ENCODE assay signal across 2 cellular contexts in the genomic region with DNA sequence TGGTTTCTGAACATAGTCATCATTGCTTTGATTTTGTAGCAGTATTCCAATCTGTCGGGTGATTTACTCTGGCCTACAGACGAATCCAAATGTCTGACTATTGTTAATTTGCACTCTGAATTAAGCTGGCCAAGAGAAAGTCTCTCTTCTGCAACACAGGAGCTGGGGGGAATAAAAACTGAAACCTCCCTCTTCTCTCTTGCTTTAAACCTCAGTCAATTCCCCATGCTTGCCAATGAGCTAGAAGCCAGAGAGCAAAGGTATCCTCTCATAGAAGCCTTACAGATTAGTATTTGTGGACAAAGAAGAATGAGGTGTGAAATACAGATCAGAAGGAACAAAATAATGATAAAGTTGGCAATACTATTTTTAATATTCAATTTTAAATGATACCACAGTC.
TF ChIP-seq lines count a peak whose summit lies in the region.

No MANE protein-coding gene starts in this region.

TF ChIP-seq in GM23338, 12 proteins besides CTCF, POLR2A, EP300 and RAD21 (continued from another document):
- TF ChIP-seq, protein P1, sequence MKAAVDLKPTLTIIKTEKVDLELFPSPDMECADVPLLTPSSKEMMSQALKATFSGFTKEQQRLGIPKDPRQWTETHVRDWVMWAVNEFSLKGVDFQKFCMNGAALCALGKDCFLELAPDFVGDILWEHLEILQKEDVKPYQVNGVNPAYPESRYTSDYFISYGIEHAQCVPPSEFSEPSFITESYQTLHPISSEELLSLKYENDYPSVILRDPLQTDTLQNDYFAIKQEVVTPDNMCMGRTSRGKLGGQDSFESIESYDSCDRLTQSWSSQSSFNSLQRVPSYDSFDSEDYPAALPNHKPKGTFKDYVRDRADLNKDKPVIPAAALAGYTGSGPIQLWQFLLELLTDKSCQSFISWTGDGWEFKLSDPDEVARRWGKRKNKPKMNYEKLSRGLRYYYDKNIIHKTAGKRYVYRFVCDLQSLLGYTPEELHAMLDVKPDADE (IDR thresholded peaks at IDR 0.05): no peak
- TF ChIP-seq EZH2phosphoT487 (IDR thresholded peaks at IDR 0.05; ENCODE audit: unreplicated experiment): no peak
- TF ChIP-seq ZNF331 (CRISPR knock-in tag; IDR thresholded peaks at IDR 0.05; ENCODE audit: low read depth): no peak
- no peak for TF ChIP-seq NANOG (IDR thresholded peaks at IDR 0.05; ENCODE audit: borderline replicate concordance)
- TF ChIP-seq POLR2AphosphoS5 (IDR thresholded peaks at IDR 0.05; ENCODE audit: low read depth): no peak
- no peak for TF ChIP-seq JUNB (IDR thresholded peaks at IDR 0.05; ENCODE audit: unreplicated experiment)
- TF ChIP-seq EZH2 (IDR thresholded peaks at IDR 0.05; ENCODE audit: low read depth, unreplicated experiment): no peak
- no peak for TF ChIP-seq ZNF114 (CRISPR knock-in tag; IDR thresholded peaks at IDR 0.05)
- TF ChIP-seq, protein P2, sequence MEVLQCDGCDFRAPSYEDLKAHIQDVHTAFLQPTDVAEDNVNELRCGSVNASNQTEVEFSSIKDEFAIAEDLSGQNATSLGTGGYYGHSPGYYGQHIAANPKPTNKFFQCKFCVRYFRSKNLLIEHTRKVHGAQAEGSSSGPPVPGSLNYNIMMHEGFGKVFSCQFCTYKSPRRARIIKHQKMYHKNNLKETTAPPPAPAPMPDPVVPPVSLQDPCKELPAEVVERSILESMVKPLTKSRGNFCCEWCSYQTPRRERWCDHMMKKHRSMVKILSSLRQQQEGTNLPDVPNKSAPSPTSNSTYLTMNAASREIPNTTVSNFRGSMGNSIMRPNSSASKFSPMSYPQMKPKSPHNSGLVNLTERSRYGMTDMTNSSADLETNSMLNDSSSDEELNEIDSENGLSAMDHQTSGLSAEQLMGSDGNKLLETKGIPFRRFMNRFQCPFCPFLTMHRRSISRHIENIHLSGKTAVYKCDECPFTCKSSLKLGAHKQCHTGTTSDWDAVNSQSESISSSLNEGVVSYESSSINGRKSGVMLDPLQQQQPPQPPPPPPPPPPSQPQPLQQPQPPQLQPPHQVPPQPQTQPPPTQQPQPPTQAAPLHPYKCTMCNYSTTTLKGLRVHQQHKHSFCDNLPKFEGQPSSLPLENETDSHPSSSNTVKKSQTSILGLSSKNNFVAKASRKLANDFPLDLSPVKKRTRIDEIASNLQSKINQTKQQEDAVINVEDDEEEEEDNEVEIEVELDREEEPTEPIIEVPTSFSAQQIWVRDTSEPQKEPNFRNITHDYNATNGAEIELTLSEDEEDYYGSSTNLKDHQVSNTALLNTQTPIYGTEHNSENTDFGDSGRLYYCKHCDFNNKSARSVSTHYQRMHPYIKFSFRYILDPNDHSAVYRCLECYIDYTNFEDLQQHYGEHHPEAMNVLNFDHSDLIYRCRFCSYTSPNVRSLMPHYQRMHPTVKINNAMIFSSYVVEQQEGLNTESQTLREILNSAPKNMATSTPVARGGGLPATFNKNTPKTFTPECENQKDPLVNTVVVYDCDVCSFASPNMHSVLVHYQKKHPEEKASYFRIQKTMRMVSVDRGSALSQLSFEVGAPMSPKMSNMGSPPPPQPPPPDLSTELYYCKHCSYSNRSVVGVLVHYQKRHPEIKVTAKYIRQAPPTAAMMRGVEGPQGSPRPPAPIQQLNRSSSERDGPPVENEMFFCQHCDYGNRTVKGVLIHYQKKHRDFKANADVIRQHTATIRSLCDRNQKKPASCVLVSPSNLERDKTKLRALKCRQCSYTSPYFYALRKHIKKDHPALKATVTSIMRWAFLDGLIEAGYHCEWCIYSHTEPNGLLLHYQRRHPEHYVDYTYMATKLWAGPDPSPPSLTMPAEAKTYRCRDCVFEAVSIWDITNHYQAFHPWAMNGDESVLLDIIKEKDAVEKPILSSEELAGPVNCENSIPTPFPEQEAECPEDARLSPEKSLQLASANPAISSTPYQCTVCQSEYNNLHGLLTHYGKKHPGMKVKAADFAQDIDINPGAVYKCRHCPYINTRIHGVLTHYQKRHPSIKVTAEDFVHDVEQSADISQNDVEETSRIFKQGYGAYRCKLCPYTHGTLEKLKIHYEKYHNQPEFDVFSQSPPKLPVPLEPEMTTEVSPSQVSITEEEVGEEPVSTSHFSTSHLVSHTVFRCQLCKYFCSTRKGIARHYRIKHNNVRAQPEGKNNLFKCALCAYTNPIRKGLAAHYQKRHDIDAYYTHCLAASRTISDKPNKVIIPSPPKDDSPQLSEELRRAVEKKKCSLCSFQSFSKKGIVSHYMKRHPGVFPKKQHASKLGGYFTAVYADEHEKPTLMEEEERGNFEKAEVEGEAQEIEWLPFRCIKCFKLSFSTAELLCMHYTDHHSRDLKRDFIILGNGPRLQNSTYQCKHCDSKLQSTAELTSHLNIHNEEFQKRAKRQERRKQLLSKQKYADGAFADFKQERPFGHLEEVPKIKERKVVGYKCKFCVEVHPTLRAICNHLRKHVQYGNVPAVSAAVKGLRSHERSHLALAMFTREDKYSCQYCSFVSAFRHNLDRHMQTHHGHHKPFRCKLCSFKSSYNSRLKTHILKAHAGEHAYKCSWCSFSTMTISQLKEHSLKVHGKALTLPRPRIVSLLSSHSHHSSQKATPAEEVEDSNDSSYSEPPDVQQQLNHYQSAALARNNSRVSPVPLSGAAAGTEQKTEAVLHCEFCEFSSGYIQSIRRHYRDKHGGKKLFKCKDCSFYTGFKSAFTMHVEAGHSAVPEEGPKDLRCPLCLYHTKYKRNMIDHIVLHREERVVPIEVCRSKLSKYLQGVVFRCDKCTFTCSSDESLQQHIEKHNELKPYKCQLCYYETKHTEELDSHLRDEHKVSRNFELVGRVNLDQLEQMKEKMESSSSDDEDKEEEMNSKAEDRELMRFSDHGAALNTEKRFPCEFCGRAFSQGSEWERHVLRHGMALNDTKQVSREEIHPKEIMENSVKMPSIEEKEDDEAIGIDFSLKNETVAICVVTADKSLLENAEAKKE (CRISPR knock-in tag; IDR thresholded peaks at IDR 0.05): no peak
- TF ChIP-seq STAT1 (IDR thresholded peaks at IDR 0.05; ENCODE audit: unreplicated experiment): no peak
TF ChIP-seq in GM23338: peak in this region for 0.

TF ChIP-seq in SK-N-SH treated with all-trans-retinoic acid at 6 μM for 48 hours, 23 proteins besides CTCF, POLR2A, EP300 and RAD21 (continued from another document):
- TF ChIP-seq, protein P3, sequence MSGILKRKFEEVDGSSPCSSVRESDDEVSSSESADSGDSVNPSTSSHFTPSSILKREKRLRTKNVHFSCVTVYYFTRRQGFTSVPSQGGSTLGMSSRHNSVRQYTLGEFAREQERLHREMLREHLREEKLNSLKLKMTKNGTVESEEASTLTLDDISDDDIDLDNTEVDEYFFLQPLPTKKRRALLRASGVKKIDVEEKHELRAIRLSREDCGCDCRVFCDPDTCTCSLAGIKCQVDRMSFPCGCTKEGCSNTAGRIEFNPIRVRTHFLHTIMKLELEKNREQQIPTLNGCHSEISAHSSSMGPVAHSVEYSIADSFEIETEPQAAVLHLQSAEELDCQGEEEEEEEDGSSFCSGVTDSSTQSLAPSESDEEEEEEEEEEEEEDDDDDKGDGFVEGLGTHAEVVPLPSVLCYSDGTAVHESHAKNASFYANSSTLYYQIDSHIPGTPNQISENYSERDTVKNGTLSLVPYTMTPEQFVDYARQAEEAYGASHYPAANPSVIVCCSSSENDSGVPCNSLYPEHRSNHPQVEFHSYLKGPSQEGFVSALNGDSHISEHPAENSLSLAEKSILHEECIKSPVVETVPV (CRISPR knock-in tag; IDR thresholded peaks at IDR 0.05): no peak
- TF ChIP-seq PPARA (CRISPR knock-in tag; IDR thresholded peaks at IDR 0.05; ENCODE audit: borderline replicate concordance): no peak
